29 cellular contexts compared by ENCODE assay signal in genomic region chr6:139927742-139928305, GRCh38.
DNase-seq lines count a peak whose midpoint lies in the region; TF ChIP-seq lines count a peak whose summit lies in the region.
"Had no signal": no experiment of that assay in that cellular context is flagged by ENCODE, and none has a peak within 500 bp of the region (broad histone marks: within the 10 kb centered on the region; RNA-seq: fewer than 3 reads in every experiment).

No MANE protein-coding gene starts in this region.

- H3K9me3 Mint-ChIP-seq in glutamatergic neuron (ENCODE audit: unreplicated experiment) (peaks cover 3% of the 10 kb centered on the region), neural progenitor cell (peaks cover 3% of the 10 kb centered on the region)
- H3K9me3 Mint-ChIP-seq: naive thymus-derived CD4-positive, alpha-beta T cell had no signal

- H3K36me3 Mint-ChIP-seq in glutamatergic neuron (ENCODE audit: unreplicated experiment) (no peaks in the 10 kb centered on the region), neural progenitor cell (no peaks in the 10 kb centered on the region)
- H3K36me3 Mint-ChIP-seq: naive thymus-derived CD4-positive, alpha-beta T cell had no signal

- H3K79me2 ChIP-seq in GM23248 (ENCODE audit: insufficient read depth) (no peaks in the 10 kb centered on the region), neural progenitor cell (ENCODE audit: low read depth) (no peaks in the 10 kb centered on the region)

- H3K4me3 Mint-ChIP-seq in glutamatergic neuron (ENCODE audit: unreplicated experiment) = no peak overlapping the region
- no peak overlapping the region for H3K4me3 Mint-ChIP-seq in neural progenitor cell
- H3K4me3 Mint-ChIP-seq: activated CD8-positive, alpha-beta T cell treated with anti-CD3 and anti-CD28 coated beads, Interleukin-2, amount 10 ng/mL, durations not matched to agents 7 days and 5 days; naive thymus-derived CD4-positive, alpha-beta T cell had no signal

- no peak overlapping the region for H3K4me2 ChIP-seq in GM23248 (ENCODE audit: unreplicated experiment)
- H3K4me2 ChIP-seq in neural progenitor cell = no peak overlapping the region
- H3K4me2 ChIP-seq: BLaER1 treated with 17β-estradiol and CSF1 and Interleukin-3, amounts not matched to agents 10 nM and 100 nM; PC-9 had no signal

- H3K4me3 ChIP-seq in GM23248 (no peak overlapping the region), neural progenitor cell (no peak overlapping the region)
- H3K4me3 ChIP-seq: BLaER1 treated with 17β-estradiol and CSF1 and Interleukin-3, amounts not matched to agents 10 nM and 100 nM; breast epithelium; left lung; PC-9; skin epidermis; suprapubic skin; upper lobe of left lung had no signal

- in situ Hi-C loops in GM23248 (cut with MboI) = no loop called here

- H4K20me1 ChIP-seq in GM23248 (ENCODE audit: insufficient read depth) (no peaks in the 10 kb centered on the region), neural progenitor cell (ENCODE audit: low read depth) (no peaks in the 10 kb centered on the region)
- H4K20me1 ChIP-seq: BLaER1 treated with 17β-estradiol and CSF1 and Interleukin-3, amounts not matched to agents 10 nM and 100 nM had no signal

- H3K9me3 ChIP-seq in GM23248 (ENCODE audit: low read depth) = no peaks in the 10 kb centered on the region
- H3K9me3 ChIP-seq in neural progenitor cell (ENCODE audit: low read depth) = no peaks in the 10 kb centered on the region
- H3K9me3 ChIP-seq: BLaER1 treated with 17β-estradiol and CSF1 and Interleukin-3, amounts not matched to agents 10 nM and 100 nM; breast epithelium; left lung; suprapubic skin; upper lobe of left lung had no signal

- H3K27me3 ChIP-seq in GM23248 (replicated peaks; ENCODE audit: insufficient read depth) = no peaks in the 10 kb centered on the region
- no peaks in the 10 kb centered on the region for H3K27me3 ChIP-seq in neural progenitor cell
- H3K27me3 ChIP-seq: BLaER1 treated with 17β-estradiol and CSF1 and Interleukin-3, amounts not matched to agents 10 nM and 100 nM; breast epithelium; left lung; suprapubic skin; upper lobe of left lung had no signal

- peaks cover 6% of the 10 kb centered on the region for H3K27me3 Mint-ChIP-seq in glutamatergic neuron (ENCODE audit: unreplicated experiment)
- H3K27me3 Mint-ChIP-seq in neural progenitor cell (ENCODE audit: insufficient read depth, low read depth) = peaks cover 2% of the 10 kb centered on the region

- peaks cover 9% of the 10 kb centered on the region; the same call in 1 of the 2 replicates for H3F3A ChIP-seq in GM23248 (ENCODE audit: insufficient read depth)
- H3F3A ChIP-seq in neural progenitor cell (ENCODE audit: low read depth) = no peaks in the 10 kb centered on the region

- H3K27ac ChIP-seq in GM23248 (no peak overlapping the region), neural progenitor cell (no peak overlapping the region)
- H3K27ac ChIP-seq: BLaER1 treated with 17β-estradiol and CSF1 and Interleukin-3, amounts not matched to agents 10 nM and 100 nM; breast epithelium; HL-60; left lung; PC-9; skin epidermis; suprapubic skin; upper lobe of left lung; VCaP had no signal

- H3K27ac Mint-ChIP-seq in glutamatergic neuron (ENCODE audit: unreplicated experiment) (peak overlapping the region; percentile 44), neural progenitor cell (no peak overlapping the region)
- H3K27ac Mint-ChIP-seq: activated CD8-positive, alpha-beta T cell treated with anti-CD3 and anti-CD28 coated beads, Interleukin-2, amount 10 ng/mL, durations not matched to agents 7 days and 5 days; naive thymus-derived CD4-positive, alpha-beta T cell had no signal

- no peak overlapping the region for H3K9ac ChIP-seq in GM23248
- no peak overlapping the region for H3K9ac ChIP-seq in neural progenitor cell
- H3K9ac ChIP-seq: BLaER1 treated with 17β-estradiol and CSF1 and Interleukin-3, amounts not matched to agents 10 nM and 100 nM had no signal

- WGBS in GM23248 (ENCODE audit: low coverage in 1 of 2, low lambda C conversion rate in 2 of 2, missing lambda C conversion rate in 2 of 2), 2 experiments = 87 to 91% methylated on average over 1 of the region's 1 CpG

- TF ChIP-seq CTCF in glutamatergic neuron (IDR thresholded peaks at IDR 0.05; ENCODE audit: partially characterized antibody, unreplicated experiment) = no peak
- no peak for TF ChIP-seq CTCF in neural progenitor cell (IDR thresholded peaks at IDR 0.05)

- H3K9me2 ChIP-seq in GM23248 (ENCODE audit: insufficient read depth) = no peaks in the 10 kb centered on the region

- DNase-seq in GM23248 (no peak), NCI-H226 (peak; percentile 35), glutamatergic neuron (no peak), neural progenitor cell (ENCODE audit: low spot score) (no peak), NOMO-1 (lab: John Stamatoyannopoulos, UW; ENCODE audit: unreplicated experiment in 2 of 2) (no peak), middle frontal gyrus (ENCODE audit: extremely low spot score, low spot score) (no peak)
- DNase-seq in stimulated activated CD4-positive, alpha-beta T cell treated with anti-CD3 and anti-CD28 coated beads, Interleukin-12 subunit alpha, Interleukin-12 subunit beta, amount 100 ng/mL, for 4 hours = no peak
- DNase-seq: activated CD4-positive, alpha-beta T cell treated with anti-CD3 and anti-CD28 coated beads for 4 hours; activated CD8-positive, alpha-beta T cell treated with anti-CD3 and anti-CD28 coated beads, Interleukin-2, amount 10 ng/mL, durations not matched to agents 7 days and 5 days; activated naive CD4-positive, alpha-beta T cell treated with anti-CD3 and anti-CD28 coated beads, Interleukin-2, amount 50 U/mL, for 16 hours; effector CD4-positive, alpha-beta T cell; GOT3; left lung; midbrain; naive thymus-derived CD4-positive, alpha-beta T cell; NCI-H1930; NCI-H524 treated with DMSO at 0.1 percent for 48 hours; occipital lobe; PC-9; SIG-M5; stimulated activated naive CD4-positive, alpha-beta T cell treated with Interleukin-2 at 50 U/mL for 16 hours; SW 1271; upper lobe of left lung had no signal

- H2AFZ ChIP-seq in GM23248 (0 out of 2 replicates have a peak overlapping the region, but pooled peaks have one; percentile 23), neural progenitor cell (replicated peaks) (peak overlapping the region; percentile 84)
- H2AFZ ChIP-seq: PC-9 had no signal

- H3K4me1 ChIP-seq in GM23248 (ENCODE audit: insufficient read depth) = peaks cover 16% of the 10 kb centered on the region
- H3K4me1 ChIP-seq in neural progenitor cell = peaks cover 4% of the 10 kb centered on the region
- H3K4me1 ChIP-seq: breast epithelium, left lung, suprapubic skin, upper lobe of left lung had no signal

- peaks cover 27% of the 10 kb centered on the region for H3K4me1 Mint-ChIP-seq in glutamatergic neuron (ENCODE audit: low read depth, unreplicated experiment)
- peaks cover 15% of the 10 kb centered on the region for H3K4me1 Mint-ChIP-seq in neural progenitor cell
- H3K4me1 Mint-ChIP-seq: naive thymus-derived CD4-positive, alpha-beta T cell had no signal

- H3K36me3 ChIP-seq in GM23248 (ENCODE audit: low read depth) (no peaks in the 10 kb centered on the region), neural progenitor cell (no peaks in the 10 kb centered on the region)
- H3K36me3 ChIP-seq: BLaER1 treated with 17β-estradiol and CSF1 and Interleukin-3, amounts not matched to agents 10 nM and 100 nM; breast epithelium; left lung; suprapubic skin; upper lobe of left lung had no signal
